ENCODE assay signal across 8 cellular contexts in the genomic region with DNA sequence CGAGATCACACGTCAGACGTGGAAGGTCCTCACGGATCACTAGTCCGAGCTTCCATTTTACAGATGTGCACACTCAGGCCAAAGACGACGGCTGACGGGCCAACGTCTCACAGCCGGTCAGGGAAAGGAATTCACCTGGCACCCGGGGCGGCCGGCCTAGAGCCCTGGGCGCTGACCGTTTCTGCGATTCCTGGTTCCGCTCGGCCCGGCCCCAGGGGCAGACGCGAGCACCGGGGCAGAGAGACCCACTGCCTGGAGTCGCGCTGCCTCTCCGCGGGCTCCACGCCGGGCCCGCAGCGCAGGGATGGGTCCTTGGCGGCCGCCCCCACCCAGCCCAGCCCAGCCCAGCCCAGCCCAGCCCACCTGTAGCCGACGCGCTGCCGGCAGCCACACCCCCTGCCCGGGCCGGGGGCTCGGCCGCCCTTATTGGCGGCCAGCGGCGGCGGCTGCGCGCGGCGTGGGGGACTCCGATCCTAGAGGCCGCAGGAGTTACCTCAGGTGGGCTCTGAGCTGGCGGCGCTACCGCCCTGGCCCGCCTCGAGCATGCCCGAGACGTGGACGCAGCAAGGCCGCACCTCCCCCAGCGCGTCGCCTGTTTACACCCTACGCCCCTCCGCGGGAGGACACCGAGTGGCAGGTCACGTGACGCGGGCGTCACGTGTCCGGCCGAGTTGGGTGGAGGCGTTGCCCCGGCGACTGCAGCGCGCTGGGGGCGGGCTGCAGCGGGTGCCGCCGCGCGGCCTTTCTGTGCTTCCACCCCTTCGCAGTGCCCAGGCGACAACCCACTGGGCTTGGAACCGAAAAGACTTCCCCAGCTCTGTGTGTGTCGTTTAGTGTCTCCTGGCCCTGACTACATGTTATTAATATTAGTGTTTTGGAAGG.
DNase-seq lines count a peak whose midpoint lies in the region; ATAC-seq, FAIRE-seq and TF ChIP-seq lines count a peak whose summit lies in the region.

No MANE protein-coding gene starts in this region.

- no peak overlapping the region; the same call in 1 of the 2 replicates for H3K27ac ChIP-seq in BLaER1
- H3K27ac ChIP-seq in right lobe of liver: peak overlapping the region; percentile 63 to 77 (median 64)

- peak; percentile 96 for DNase-seq in GM19239 (ENCODE audit: insufficient read length, low spot score)
- DNase-seq in NCI-H510A (lab: John Stamatoyannopoulos, UW): peak; percentile 77
- peak; percentile 85 for DNase-seq in activated CD4-positive, alpha-beta T cell treated with anti-CD3 and anti-CD28 coated beads, Interleukin-2, amount 50 U/mL, for 1 hour
- peak; percentile 88 to 95 for DNase-seq in dermis microvascular lymphatic vessel endothelial cell (ENCODE audit: low read depth in 2 of 2)
- peak; percentile 94 to 96 (median 96) for DNase-seq in right lobe of liver
- peak; percentile 90 for DNase-seq in stimulated activated CD4-positive, alpha-beta T cell treated with anti-CD3 and anti-CD28 coated beads, Interleukin-4, amount 100 ng/mL, for 24 hours

- H3K9me3 ChIP-seq in BLaER1: peaks cover 8% of the 10 kb centered on the region; the same call in 1 of the 2 replicates
- H3K9me3 ChIP-seq in right lobe of liver: no peaks in the 10 kb centered on the region

- no peaks in the 10 kb centered on the region for H4K20me1 ChIP-seq in BLaER1

- no peaks in the 10 kb centered on the region for H3K27me3 ChIP-seq in BLaER1
- no peaks in the 10 kb centered on the region for H3K27me3 ChIP-seq in right lobe of liver

- no peak for TF ChIP-seq CTCF in right lobe of liver (IDR thresholded peaks at IDR 0.05)

- H3K9ac ChIP-seq in BLaER1: peak overlapping the region; percentile 78

- peak overlapping the region; percentile 88 for H3K4me2 ChIP-seq in BLaER1

- peak overlapping the region; percentile 88 for H3K4me3 ChIP-seq in BLaER1
- peak overlapping the region; percentile 63 to 80 (median 79) for H3K4me3 ChIP-seq in right lobe of liver

- H3K36me3 ChIP-seq in BLaER1 (peaks cover 9% of the 10 kb centered on the region; the same call in 1 of the 2 replicates), right lobe of liver (no peaks in the 10 kb centered on the region)

- intact Hi-C loops in right lobe of liver (cut with DNase I): loop anchor here in 1 of 2 donors (10.0 kb wide), 1 partner anchor 130 kb away; no protein-coding TSS in a partner anchor

- WGBS in right lobe of liver (ENCODE audit: insufficient coverage, low coverage, low lambda C conversion rate, missing lambda C conversion rate): 0% methylated on average over 14 of the region's 88 CpGs

- peak; percentile 91 for ATAC-seq in HG03442 (IDR thresholded peaks at IDR 0.05; ENCODE audit: unreplicated experiment)
- peak; percentile 93 to 96 (median 94) for ATAC-seq in right lobe of liver

- peak; percentile 98 for FAIRE-seq in GM19239 (lab: Jason Lieb, UNC)

- TF ChIP-seq POLR2A in right lobe of liver (IDR thresholded peaks at IDR 0.05): peak; percentile 38

- peaks cover 22% of the 10 kb centered on the region for H3K4me1 ChIP-seq in BLaER1
- H3K4me1 ChIP-seq in right lobe of liver: peaks cover 0 to 27% (median 8%) of the 10 kb centered on the region in 4 donors
